In genomic region chr11:75784506-75784905, GRCh38 we compare ENCODE assay signal across 27 cellular contexts.
"Had no signal": no experiment of that assay in that cellular context is flagged by ENCODE, and none has a peak within 500 bp of the region (broad histone marks: within the 10 kb centered on the region; RNA-seq: fewer than 3 reads in every experiment).

No MANE protein-coding gene starts in this region.

- FAIRE-seq: islet of Langerhans, small intestine, urothelium cell line had no signal

- H3K4me3 Mint-ChIP-seq: immature natural killer cell; mesothelial cell of epicardium; natural killer cell treated with Interleukin-12 subunit alpha and Interleukin-12 subunit beta and Interleukin-15 and Interleukin-18, amount 100 ng/mL, for 72 hours; stimulated activated naive B cell treated with anti-CD40 and anti-IgM and Interleukin-4, amounts not matched to agents 10 μg/mL and 1 μg/mL and 100 μg/mL, for 72 hours had no signal

- H3K36me3 Mint-ChIP-seq: immature natural killer cell; mesothelial cell of epicardium; natural killer cell treated with Interleukin-12 subunit alpha and Interleukin-12 subunit beta and Interleukin-15 and Interleukin-18, amount 100 ng/mL, for 72 hours had no signal

- H3K36me3 ChIP-seq: left ventricle myocardium inferior, ovary, right atrium auricular region, stomach, suprapubic skin, thoracic aorta, upper lobe of right lung had no signal

- H3K4me3 ChIP-seq: left ventricle myocardium inferior, lung, ovary, right atrium auricular region, stomach, suprapubic skin, thoracic aorta, tibial artery, upper lobe of right lung had no signal

- H3K27me3 Mint-ChIP-seq: naive B cell; natural killer cell treated with Interleukin-12 subunit alpha and Interleukin-12 subunit beta and Interleukin-15 and Interleukin-18, amount 100 ng/mL, for 72 hours; stimulated activated naive B cell treated with anti-CD40 and anti-IgM and Interleukin-4, amounts not matched to agents 10 μg/mL and 1 μg/mL and 100 μg/mL, for 72 hours had no signal

- H3K27ac Mint-ChIP-seq: immature natural killer cell; mesothelial cell of epicardium; natural killer cell treated with Interleukin-12 subunit alpha and Interleukin-12 subunit beta and Interleukin-15 and Interleukin-18, amount 100 ng/mL, for 72 hours; progenitor cell of endocrine pancreas; stimulated activated naive B cell treated with anti-CD40 and anti-IgM and Interleukin-4, amounts not matched to agents 10 μg/mL and 1 μg/mL and 100 μg/mL, for 72 hours had no signal

- H3K4me1 Mint-ChIP-seq: immature natural killer cell, mesothelial cell of epicardium had no signal

- H3K4me1 ChIP-seq: left ventricle myocardium inferior, right atrium auricular region, suprapubic skin, tibial artery, upper lobe of right lung had no signal

- H3K9me3 Mint-ChIP-seq: immature natural killer cell; mesothelial cell of epicardium; naive B cell; natural killer cell treated with Interleukin-12 subunit alpha and Interleukin-12 subunit beta and Interleukin-15 and Interleukin-18, amount 100 ng/mL, for 72 hours; stimulated activated naive B cell treated with anti-CD40 and anti-IgM and Interleukin-4, amounts not matched to agents 10 μg/mL and 1 μg/mL and 100 μg/mL, for 72 hours had no signal

- H3K9me3 ChIP-seq: left ventricle myocardium inferior, ovary, right atrium auricular region, stomach, suprapubic skin, thoracic aorta, tibial artery, upper lobe of right lung had no signal

- H3K27me3 ChIP-seq: ovary, right atrium auricular region, stomach, suprapubic skin, tibial artery, upper lobe of right lung had no signal

- H3K27ac ChIP-seq: left ventricle myocardium inferior, ovary, right atrium auricular region, stomach, suprapubic skin, thoracic aorta, tibial artery, upper lobe of right lung had no signal

- DNase-seq: head of caudate nucleus; hypothalamus; immature natural killer cell; left ventricle myocardium inferior; mesendoderm; naive B cell; occipital lobe; ovary; small intestine; stimulated activated CD4-positive, alpha-beta T cell treated with anti-CD3 and anti-CD28 coated beads, Interleukin-1b, Interleukin-23, amount 100 ng/mL, for 48 hours; stimulated activated CD4-positive, alpha-beta T cell treated with anti-CD3 and anti-CD28 coated beads, Interleukin-4, amount 100 ng/mL, for 1 hour; stimulated activated naive B cell treated with anti-CD40 and anti-IgM and Interleukin-4, amounts not matched to agents 10 μg/mL and 1 μg/mL and 100 μg/mL, for 72 hours; stimulated activated naive CD8-positive, alpha-beta T cell treated with anti-CD3 and anti-CD28 coated beads, Interleukin-15, Interleukin-2, amounts not matched to agents 100 U/mL and 50 U/mL, for 24 hours; stomach; tibial artery; trophoblast cell; upper lobe of right lung had no signal

- ATAC-seq: natural killer cell treated with Interleukin-12 subunit alpha and Interleukin-12 subunit beta and Interleukin-15 and Interleukin-18, amount 100 ng/mL, for 72 hours; sciatic nerve; stimulated activated naive B cell treated with anti-CD40 and anti-IgM and Interleukin-4, amounts not matched to agents 10 μg/mL and 1 μg/mL and 100 μg/mL, for 72 hours; stimulated activated naive CD8-positive, alpha-beta T cell treated with anti-CD3 and anti-CD28 coated beads, Interleukin-15, Interleukin-2, amounts not matched to agents 100 U/mL and 50 U/mL, for 24 hours; upper lobe of right lung had no signal
